ENCODE assay signal across 17 cellular contexts in the genomic region with DNA sequence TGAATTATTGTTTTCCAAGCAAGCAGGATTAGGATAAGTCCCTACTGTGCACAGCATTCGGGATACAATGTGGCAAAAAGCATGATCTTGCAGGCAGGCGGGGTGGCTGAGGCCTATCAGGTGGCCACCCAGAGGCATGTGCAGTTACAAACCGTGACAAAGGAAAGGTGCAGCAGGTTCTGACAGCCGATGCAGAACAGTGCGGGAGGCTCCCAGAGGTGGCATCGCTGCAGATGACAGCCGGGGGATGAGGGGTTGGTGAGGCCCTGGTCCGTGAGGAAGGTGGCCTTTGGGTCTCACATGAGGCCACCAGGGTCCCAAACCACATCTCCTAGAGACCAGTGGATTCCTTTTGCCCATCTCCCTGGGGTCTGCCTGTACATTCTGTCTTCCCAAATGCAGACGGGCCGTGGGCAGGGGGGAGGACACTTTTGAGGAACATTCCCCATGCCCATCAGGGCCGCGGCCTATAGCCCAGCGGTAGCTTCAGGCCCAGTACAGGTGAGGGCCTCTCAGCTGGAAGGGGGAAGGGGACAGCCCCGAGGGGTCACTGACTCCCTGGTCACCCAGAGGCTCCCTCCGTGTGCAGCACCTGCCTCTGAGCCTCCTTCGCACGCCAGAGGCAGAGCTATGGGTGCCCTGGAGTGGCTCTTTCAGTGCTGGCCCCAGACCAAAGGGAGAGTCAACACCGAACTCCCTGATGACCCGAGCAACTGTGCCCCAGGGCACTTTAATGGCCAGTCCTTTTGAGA.
DNase-seq lines count a peak whose midpoint lies in the region; ATAC-seq, FAIRE-seq and TF ChIP-seq lines count a peak whose summit lies in the region.
"Had no signal": no experiment of that assay in that cellular context is flagged by ENCODE, and none has a peak within 500 bp of the region (broad histone marks: within the 10 kb centered on the region; RNA-seq: fewer than 3 reads in every experiment).

No MANE protein-coding gene starts in this region.

- H3K4me1 Mint-ChIP-seq in T-helper 1 cell treated with Interleukin-12 subunit alpha and Interleukin-12 subunit beta and Interleukin-4 antibody, amounts not matched to agents 30 μg/mL and 1 μg/mL, for 36 hours (ENCODE audit: low read depth): peaks cover 36% of the 10 kb centered on the region
- H3K4me1 Mint-ChIP-seq in natural killer cell treated with Interleukin-12 subunit alpha and Interleukin-12 subunit beta and Interleukin-15 and Interleukin-18, amount 100 ng/mL, for 72 hours (ENCODE audit: low read depth in 2 of 2): peaks cover 30 to 39% of the 10 kb centered on the region in 2 donors
- peaks cover 9 to 13% of the 10 kb centered on the region in 2 donors for H3K4me1 Mint-ChIP-seq in natural killer cell
- H3K4me1 Mint-ChIP-seq in astrocyte (ENCODE audit: low read depth, unreplicated experiment): peaks cover 3% of the 10 kb centered on the region
- peaks cover 48 to 57% of the 10 kb centered on the region in 2 donors for H3K4me1 Mint-ChIP-seq in stimulated activated naive B cell treated with anti-CD40 and anti-IgM and Interleukin-4, amounts not matched to agents 10 μg/mL and 1 μg/mL and 100 μg/mL, for 72 hours
- H3K4me1 Mint-ChIP-seq: H9 had no signal

- H3K4me2 ChIP-seq in astrocyte (ENCODE audit: low read length): no peak overlapping the region

- no peak overlapping the region for H3K9ac ChIP-seq in astrocyte (ENCODE audit: low read length)

- no peak overlapping the region for H3K27ac ChIP-seq in astrocyte (ENCODE audit: low read depth, low read length)
- H3K27ac ChIP-seq: 22Rv1 had no signal

- H3K27me3 ChIP-seq in astrocyte (ENCODE audit: insufficient read depth, low read length): no peaks in the 10 kb centered on the region

- DNase-seq in T-helper 1 cell (no peak), natural killer cell (no peak), astrocyte (ENCODE audit: low read depth) (no peak)
- no peak for DNase-seq in natural killer cell treated with Interleukin-12 subunit alpha and Interleukin-12 subunit beta and Interleukin-15 and Interleukin-18, amount 100 ng/mL, for 72 hours (ENCODE audit: low spot score)
- no peak for DNase-seq in stimulated activated naive B cell treated with anti-CD40 and anti-IgM and Interleukin-4, amounts not matched to agents 10 μg/mL and 1 μg/mL and 100 μg/mL, for 72 hours
- DNase-seq in activated CD4-positive, CD25-positive, alpha-beta regulatory T cell treated with anti-CD3 and anti-CD28 coated beads, Interleukin-2, amount 50 U/mL, for 72 hours: no peak
- DNase-seq: Caco-2, DMS53, H9, Kasumi-1, NCI-H187 treated with DMSO at 0.1 percent for 48 hours, NCI-H446 treated with DMSO at 0.1 percent for 48 hours, NCI-H748 treated with DMSO at 0.1 percent for 48 hours had no signal

- peaks cover 32% of the 10 kb centered on the region for H3K36me3 Mint-ChIP-seq in T-helper 1 cell treated with Interleukin-12 subunit alpha and Interleukin-12 subunit beta and Interleukin-4 antibody, amounts not matched to agents 30 μg/mL and 1 μg/mL, for 36 hours (ENCODE audit: low read depth)
- peaks cover 13% of the 10 kb centered on the region for H3K36me3 Mint-ChIP-seq in natural killer cell treated with Interleukin-12 subunit alpha and Interleukin-12 subunit beta and Interleukin-15 and Interleukin-18, amount 100 ng/mL, for 72 hours
- H3K36me3 Mint-ChIP-seq in natural killer cell (no peaks in the 10 kb centered on the region), astrocyte (ENCODE audit: low read depth, unreplicated experiment) (peaks cover 37% of the 10 kb centered on the region)
- peaks cover 80 to 82% of the 10 kb centered on the region in 2 donors for H3K36me3 Mint-ChIP-seq in stimulated activated naive B cell treated with anti-CD40 and anti-IgM and Interleukin-4, amounts not matched to agents 10 μg/mL and 1 μg/mL and 100 μg/mL, for 72 hours

- H3K36me3 ChIP-seq in astrocyte (ENCODE audit: insufficient read depth, low read length): peaks cover 2% of the 10 kb centered on the region

- no peaks in the 10 kb centered on the region for H3K9me3 ChIP-seq in astrocyte (ENCODE audit: insufficient read depth, low read depth, low read length)
- H3K9me3 ChIP-seq: Caco-2 had no signal

- no peaks in the 10 kb centered on the region for H3K4me1 ChIP-seq in astrocyte (ENCODE audit: insufficient read depth, low read length)
- H3K4me1 ChIP-seq: Caco-2 had no signal

- H3K27ac Mint-ChIP-seq in T-helper 1 cell treated with Interleukin-12 subunit alpha and Interleukin-12 subunit beta and Interleukin-4 antibody, amounts not matched to agents 30 μg/mL and 1 μg/mL, for 36 hours: peak overlapping the region; percentile 19
- peak overlapping the region; percentile 0 to 7 for H3K27ac Mint-ChIP-seq in natural killer cell treated with Interleukin-12 subunit alpha and Interleukin-12 subunit beta and Interleukin-15 and Interleukin-18, amount 100 ng/mL, for 72 hours
- H3K27ac Mint-ChIP-seq in natural killer cell (no peak overlapping the region), astrocyte (ENCODE audit: unreplicated experiment) (peak overlapping the region; percentile 53)
- peak overlapping the region; percentile 79 for H3K27ac Mint-ChIP-seq in stimulated activated naive B cell treated with anti-CD40 and anti-IgM and Interleukin-4, amounts not matched to agents 10 μg/mL and 1 μg/mL and 100 μg/mL, for 72 hours

- no peak overlapping the region for H2AFZ ChIP-seq in astrocyte (ENCODE audit: low read depth, low read length)

- H3K4me3 Mint-ChIP-seq in T-helper 1 cell treated with Interleukin-12 subunit alpha and Interleukin-12 subunit beta and Interleukin-4 antibody, amounts not matched to agents 30 μg/mL and 1 μg/mL, for 36 hours: no peak overlapping the region
- H3K4me3 Mint-ChIP-seq in natural killer cell treated with Interleukin-12 subunit alpha and Interleukin-12 subunit beta and Interleukin-15 and Interleukin-18, amount 100 ng/mL, for 72 hours: no peak overlapping the region
- no peak overlapping the region for H3K4me3 Mint-ChIP-seq in natural killer cell
- no peak overlapping the region for H3K4me3 Mint-ChIP-seq in astrocyte (ENCODE audit: unreplicated experiment)
- peak overlapping the region in 1 of 2 donors; percentile 17 for H3K4me3 Mint-ChIP-seq in stimulated activated naive B cell treated with anti-CD40 and anti-IgM and Interleukin-4, amounts not matched to agents 10 μg/mL and 1 μg/mL and 100 μg/mL, for 72 hours
- H3K4me3 Mint-ChIP-seq: H9 had no signal

- TF ChIP-seq CTCF in natural killer cell (IDR thresholded peaks at IDR 0.05): no peak
- no peak for TF ChIP-seq CTCF in astrocyte (IDR thresholded peaks at IDR 0.05; ENCODE audit: insufficient read depth, low read depth, low read length)

- peak; percentile 12 for ATAC-seq in natural killer cell treated with Interleukin-12 subunit alpha and Interleukin-12 subunit beta and Interleukin-15 and Interleukin-18, amount 100 ng/mL, for 72 hours
- ATAC-seq in natural killer cell (no peak), GM21360 (IDR thresholded peaks at IDR 0.05; ENCODE audit: unreplicated experiment) (no peak)
- no peak for ATAC-seq in stimulated activated naive B cell treated with anti-CD40 and anti-IgM and Interleukin-4, amounts not matched to agents 10 μg/mL and 1 μg/mL and 100 μg/mL, for 72 hours (replicated peaks)
- ATAC-seq: GM12878 had no signal

- no peaks in the 10 kb centered on the region for H3K27me3 Mint-ChIP-seq in T-helper 1 cell treated with Interleukin-12 subunit alpha and Interleukin-12 subunit beta and Interleukin-4 antibody, amounts not matched to agents 30 μg/mL and 1 μg/mL, for 36 hours (ENCODE audit: low read depth)
- H3K27me3 Mint-ChIP-seq in natural killer cell treated with Interleukin-12 subunit alpha and Interleukin-12 subunit beta and Interleukin-15 and Interleukin-18, amount 100 ng/mL, for 72 hours: no peaks in the 10 kb centered on the region
- no peaks in the 10 kb centered on the region for H3K27me3 Mint-ChIP-seq in natural killer cell (ENCODE audit: low read depth in 2 of 2)
- H3K27me3 Mint-ChIP-seq in astrocyte (ENCODE audit: low read depth, unreplicated experiment): no peaks in the 10 kb centered on the region
- H3K27me3 Mint-ChIP-seq in stimulated activated naive B cell treated with anti-CD40 and anti-IgM and Interleukin-4, amounts not matched to agents 10 μg/mL and 1 μg/mL and 100 μg/mL, for 72 hours: no peaks in the 10 kb centered on the region

- no peaks in the 10 kb centered on the region for H4K20me1 ChIP-seq in astrocyte (ENCODE audit: insufficient read depth, low read length)

- no peak overlapping the region for H3K4me3 ChIP-seq in astrocyte (ENCODE audit: insufficient read depth, low read depth, low read length)
- H3K4me3 ChIP-seq: GM12878 had no signal

- intact Hi-C loops in natural killer cell (cut with micrococcal nuclease): no loop called here

- no peaks in the 10 kb centered on the region for H3K9me3 Mint-ChIP-seq in T-helper 1 cell treated with Interleukin-12 subunit alpha and Interleukin-12 subunit beta and Interleukin-4 antibody, amounts not matched to agents 30 μg/mL and 1 μg/mL, for 36 hours
- H3K9me3 Mint-ChIP-seq in natural killer cell treated with Interleukin-12 subunit alpha and Interleukin-12 subunit beta and Interleukin-15 and Interleukin-18, amount 100 ng/mL, for 72 hours: no peaks in the 10 kb centered on the region
- H3K9me3 Mint-ChIP-seq in natural killer cell: no peaks in the 10 kb centered on the region
- no peaks in the 10 kb centered on the region for H3K9me3 Mint-ChIP-seq in astrocyte (ENCODE audit: unreplicated experiment)
- peaks cover 3 to 9% of the 10 kb centered on the region in 2 donors for H3K9me3 Mint-ChIP-seq in stimulated activated naive B cell treated with anti-CD40 and anti-IgM and Interleukin-4, amounts not matched to agents 10 μg/mL and 1 μg/mL and 100 μg/mL, for 72 hours
- H3K9me3 Mint-ChIP-seq: H9 had no signal

- FAIRE-seq in astrocyte (lab: Jason Lieb, UNC): no peak
- FAIRE-seq: GM12878 had no signal

- no peaks in the 10 kb centered on the region for H3K79me2 ChIP-seq in astrocyte (ENCODE audit: insufficient read depth, low read length)

Comparison
In these comparisons a context has a peak if more than half of its experiments do, and no peak if none do; other contexts are left out.
1. H3K27ac Mint-ChIP-seq: peak in T-helper 1 cell treated with Interleukin-12 subunit alpha and Interleukin-12 subunit beta and Interleukin-4 antibody, amounts not matched to agents 30 μg/mL and 1 μg/mL, for 36 hours (single experiment), natural killer cell treated with Interleukin-12 subunit alpha and Interleukin-12 subunit beta and Interleukin-15 and Interleukin-18, amount 100 ng/mL, for 72 hours (2 of 2), astrocyte (single experiment) and stimulated activated naive B cell treated with anti-CD40 and anti-IgM and Interleukin-4, amounts not matched to agents 10 μg/mL and 1 μg/mL and 100 μg/mL, for 72 hours (single experiment); none in natural killer cell (0 of 2).
2. ATAC-seq: peak in natural killer cell treated with Interleukin-12 subunit alpha and Interleukin-12 subunit beta and Interleukin-15 and Interleukin-18, amount 100 ng/mL, for 72 hours (2 of 2); none in natural killer cell (0 of 3), stimulated activated naive B cell treated with anti-CD40 and anti-IgM and Interleukin-4, amounts not matched to agents 10 μg/mL and 1 μg/mL and 100 μg/mL, for 72 hours (0 of 2) and GM21360 (single experiment).